Comparison of ENCODE assay signal across 8 cellular contexts in genomic region chr9:90870646-90871326, GRCh38.
DNase-seq lines count a peak whose midpoint lies in the region; ATAC-seq and TF ChIP-seq lines count a peak whose summit lies in the region.

No MANE protein-coding gene starts in this region.

- no peaks in the 10 kb centered on the region for H3K9me3 ChIP-seq in Panc1 (ENCODE audit: control insufficient read depth, insufficient read depth, low read depth, low read length)

- CTCF ChIA-PET in Panc1 (lab: Charles Lee) = no interaction called here

- no peak overlapping the region for H3K4me3 ChIP-seq in Panc1 (ENCODE audit: low read depth in 2 of 2, low read length in 2 of 2)
- H3K4me3 ChIP-seq in brain microvascular endothelial cell (ENCODE audit: low read depth, low read length) = no peak overlapping the region

- DNase-seq in EH (ENCODE audit: low read depth) = peak; percentile 50
- peak; percentile 30 for DNase-seq in HuH-7 (ENCODE audit: low spot score)
- peak; percentile 17 for DNase-seq in Panc1 (ENCODE audit: low read depth, low spot score)
- peak; percentile 32 for DNase-seq in brain microvascular endothelial cell
- peak; percentile 51 for DNase-seq in islet precursor cell
- peak; percentile 13 to 18 for DNase-seq in stimulated activated CD4-positive, alpha-beta T cell treated with anti-CD3 and anti-CD28 coated beads, Interleukin-4, amount 100 ng/mL, for 4 hours

- ATAC-seq in Panc1 (no peak), GM21528 (IDR thresholded peaks at IDR 0.05; ENCODE audit: low FRiP score, unreplicated experiment) (no peak), HG02973 (IDR thresholded peaks at IDR 0.05; ENCODE audit: unreplicated experiment) (no peak)

- peak; percentile 75; the same call in 1 of the 2 replicates for TF ChIP-seq CTCF in Panc1 (IDR thresholded peaks at IDR 0.05)
- TF ChIP-seq CTCF in brain microvascular endothelial cell (IDR thresholded peaks at IDR 0.05; ENCODE audit: low read depth, low read length, missing control alignments) = peak; percentile 88

- POLR2A ChIA-PET in Panc1 (lab: Charles Lee) = no interaction called here

- H3K27me3 ChIP-seq in Panc1 (ENCODE audit: control insufficient read depth, insufficient read depth, low read length) (no peaks in the 10 kb centered on the region), brain microvascular endothelial cell (replicated peaks) (no peaks in the 10 kb centered on the region)

- in situ Hi-C loops in Panc1 (cut with HindIII; ENCODE audit: low pct_unique_long_range_greater_than_20kb, low sequenced_read_pairs) (no loop called here), brain microvascular endothelial cell (cut with HindIII; ENCODE audit: low pct_ligation_motif_present, low sequenced_read_pairs) (no loop called here)

- BruUV-seq in Panc1 (replicated peaks; lab: Mats Ljungman, UMichigan) = no TSS peak

- H3K36me3 ChIP-seq in Panc1 (ENCODE audit: control insufficient read depth, insufficient read depth, low read length) = no peaks in the 10 kb centered on the region
- H3K36me3 ChIP-seq in brain microvascular endothelial cell (replicated peaks) = no peaks in the 10 kb centered on the region

- H3K27ac ChIP-seq in Panc1 (ENCODE audit: low read length) (no peak overlapping the region), brain microvascular endothelial cell (no peak overlapping the region)

- H3K4me1 ChIP-seq in Panc1 (ENCODE audit: control insufficient read depth, insufficient read depth, low read length) = no peaks in the 10 kb centered on the region

- intact Hi-C loops in Panc1 (cut with micrococcal nuclease; ENCODE audit: unreplicated experiment) = loop anchor here (10.0 kb wide), 2 partner anchors 646 to 726 kb away; no protein-coding TSS in a partner anchor
